In genomic region chr2:230161180-230161579, GRCh38 we compare ENCODE assay signal across 14 cellular contexts. TPM values are rescaled to one million over a fixed set of nuclear protein-coding genes. Genes with fewer than 3 reads are reported as not detected.
DNase-seq lines count a peak whose midpoint lies in the region; ATAC-seq and TF ChIP-seq lines count a peak whose summit lies in the region.
"Had no signal": no experiment of that assay in that cellular context is flagged by ENCODE, and none has a peak within 500 bp of the region (broad histone marks: within the 10 kb centered on the region; RNA-seq: fewer than 3 reads in every experiment).

No MANE protein-coding gene starts in this region.

- TF ChIP-seq CTCF in AG09319 (IDR thresholded peaks at IDR 0.05; ENCODE audit: low read depth, low read length) (no peak), lower lobe of right lung (IDR thresholded peaks at IDR 0.05) (no peak)

- H3K27me3 ChIP-seq in GM23248 (replicated peaks; ENCODE audit: insufficient read depth) = no peaks in the 10 kb centered on the region
- no peaks in the 10 kb centered on the region for H3K27me3 ChIP-seq in lower lobe of right lung (ENCODE audit: low read depth)
- H3K27me3 ChIP-seq: gastroesophageal sphincter, uterus had no signal

- in situ Hi-C loops in GM23248 (cut with MboI) = loop anchor here (5.0 kb wide), 1 partner anchor 154 kb away; no protein-coding TSS in a partner anchor

- intact Hi-C loops in lower lobe of right lung (cut with DNase I) = no loop called here

- H4K20me1 ChIP-seq in GM23248 (ENCODE audit: insufficient read depth) = no peaks in the 10 kb centered on the region

- no peaks in the 10 kb centered on the region for H3F3A ChIP-seq in GM23248 (ENCODE audit: insufficient read depth)

- no peak overlapping the region for H3K27ac Mint-ChIP-seq in activated T-helper 17 cell treated with anti-CD3 and anti-CD28 coated beads, Interleukin-2, amount 50 U/mL, for 72 hours

- H3K4me1 Mint-ChIP-seq in activated T-helper 17 cell treated with anti-CD3 and anti-CD28 coated beads, Interleukin-2, amount 50 U/mL, for 72 hours = no peaks in the 10 kb centered on the region

- H3K4me1 ChIP-seq in GM23248 (ENCODE audit: insufficient read depth) = no peaks in the 10 kb centered on the region
- no peaks in the 10 kb centered on the region for H3K4me1 ChIP-seq in lower lobe of right lung
- H3K4me1 ChIP-seq: gastroesophageal sphincter, uterus had no signal

- H3K9me3 ChIP-seq in GM23248 (ENCODE audit: low read depth) (no peaks in the 10 kb centered on the region), lower lobe of right lung (no peaks in the 10 kb centered on the region)
- H3K9me3 ChIP-seq: gastroesophageal sphincter, uterus had no signal

- H3K4me2 ChIP-seq in GM23248 (ENCODE audit: unreplicated experiment) = no peak overlapping the region

- H3K4me3 Mint-ChIP-seq in activated T-helper 17 cell treated with anti-CD3 and anti-CD28 coated beads, Interleukin-2, amount 50 U/mL, for 72 hours = no peak overlapping the region

- no peaks in the 10 kb centered on the region for H3K9me3 Mint-ChIP-seq in activated T-helper 17 cell treated with anti-CD3 and anti-CD28 coated beads, Interleukin-2, amount 50 U/mL, for 72 hours

- 64 to 68% methylated on average over 6 of the region's 6 CpGs for WGBS in GM23248 (ENCODE audit: low coverage in 1 of 2, low lambda C conversion rate in 2 of 2, missing lambda C conversion rate in 2 of 2), 2 experiments

- H3K27ac ChIP-seq in GM23248 = no peak overlapping the region
- no peak overlapping the region for H3K27ac ChIP-seq in lower lobe of right lung
- H3K27ac ChIP-seq: gastroesophageal sphincter, uterus had no signal

- peaks cover 6% of the 10 kb centered on the region for H3K36me3 Mint-ChIP-seq in activated T-helper 17 cell treated with anti-CD3 and anti-CD28 coated beads, Interleukin-2, amount 50 U/mL, for 72 hours (ENCODE audit: low read depth)

- no peaks in the 10 kb centered on the region for H3K9me2 ChIP-seq in GM23248 (ENCODE audit: insufficient read depth)

- H3K36me3 ChIP-seq in GM23248 (ENCODE audit: low read depth) (no peaks in the 10 kb centered on the region), lower lobe of right lung (no peaks in the 10 kb centered on the region)
- H3K36me3 ChIP-seq: gastroesophageal sphincter, uterus had no signal

- no peak overlapping the region for H2AFZ ChIP-seq in GM23248

- no peaks in the 10 kb centered on the region for H3K27me3 Mint-ChIP-seq in activated T-helper 17 cell treated with anti-CD3 and anti-CD28 coated beads, Interleukin-2, amount 50 U/mL, for 72 hours

- peak; percentile 51 for ATAC-seq in activated T-helper 17 cell treated with anti-CD3 and anti-CD28 coated beads, Interleukin-2, amount 50 U/mL, for 72 hours (replicated peaks)
- no peak for ATAC-seq in left lobe of liver
- no peak for ATAC-seq in HG02642 (IDR thresholded peaks at IDR 0.05; ENCODE audit: poor library complexity, unreplicated experiment)
- ATAC-seq in lower lobe of right lung = no peak
- ATAC-seq in GM21381 (IDR thresholded peaks at IDR 0.05; ENCODE audit: unreplicated experiment) = no peak
- ATAC-seq: gastroesophageal sphincter had no signal

- H3K4me3 ChIP-seq in GM23248 = no peak overlapping the region
- H3K4me3 ChIP-seq in lower lobe of right lung = no peak overlapping the region
- H3K4me3 ChIP-seq: gastroesophageal sphincter, uterus had no signal

- no peaks in the 10 kb centered on the region for H3K79me2 ChIP-seq in GM23248 (ENCODE audit: insufficient read depth)

- H3K9ac ChIP-seq in GM23248 = no peak overlapping the region

- peak; percentile 5 for DNase-seq in AG09319 (ENCODE audit: extremely low read depth, low read depth)
- DNase-seq in GM23248 = peak; percentile 76
- DNase-seq in left lobe of liver (ENCODE audit: low spot score) = peak; percentile 26
- no peak for DNase-seq in lower lobe of right lung
- DNase-seq in D341Med (ENCODE audit: low spot score) = no peak
- DNase-seq: C1 segment of cervical spinal cord, cortex of kidney, MM.1S, NCI-H2171 treated with DMSO at 0.1 percent for 48 hours, uterus had no signal

RNA-seq across cellular contexts. Expression of gene SP110, which starts 58.6 kb away (rescaled TPM):
- 11.6 and 24.3 TPM in 2 replicates for total RNA-seq in GM23248 (2014; rRNA removed; shearing (Covaris generic))
- 11.1 and 13.4 TPM in 2 replicates for polyA plus RNA-seq in GM23248 (2016; fragmentation: Nextera tagmentation; extraction: Ambion mirVana)
- 10 to 100 TPM; 53.1 to 56.8 TPM for total RNA-seq in activated T-helper 17 cell treated with anti-CD3 and anti-CD28 coated beads, Interleukin-2, amount 50 U/mL, for 72 hours
- total RNA-seq in left lobe of liver (6.0 TPM), lower lobe of right lung (68.1 TPM)

Comparison
In these comparisons a context has a peak if more than half of its experiments do, and no peak if none do; other contexts are left out.
1. DNase-seq: peak in AG09319 (single experiment), GM23248 (single experiment) and left lobe of liver (single experiment); none in lower lobe of right lung (single experiment) and D341Med (single experiment).